ENCODE assay signal across 12 cellular contexts in the genomic region with DNA sequence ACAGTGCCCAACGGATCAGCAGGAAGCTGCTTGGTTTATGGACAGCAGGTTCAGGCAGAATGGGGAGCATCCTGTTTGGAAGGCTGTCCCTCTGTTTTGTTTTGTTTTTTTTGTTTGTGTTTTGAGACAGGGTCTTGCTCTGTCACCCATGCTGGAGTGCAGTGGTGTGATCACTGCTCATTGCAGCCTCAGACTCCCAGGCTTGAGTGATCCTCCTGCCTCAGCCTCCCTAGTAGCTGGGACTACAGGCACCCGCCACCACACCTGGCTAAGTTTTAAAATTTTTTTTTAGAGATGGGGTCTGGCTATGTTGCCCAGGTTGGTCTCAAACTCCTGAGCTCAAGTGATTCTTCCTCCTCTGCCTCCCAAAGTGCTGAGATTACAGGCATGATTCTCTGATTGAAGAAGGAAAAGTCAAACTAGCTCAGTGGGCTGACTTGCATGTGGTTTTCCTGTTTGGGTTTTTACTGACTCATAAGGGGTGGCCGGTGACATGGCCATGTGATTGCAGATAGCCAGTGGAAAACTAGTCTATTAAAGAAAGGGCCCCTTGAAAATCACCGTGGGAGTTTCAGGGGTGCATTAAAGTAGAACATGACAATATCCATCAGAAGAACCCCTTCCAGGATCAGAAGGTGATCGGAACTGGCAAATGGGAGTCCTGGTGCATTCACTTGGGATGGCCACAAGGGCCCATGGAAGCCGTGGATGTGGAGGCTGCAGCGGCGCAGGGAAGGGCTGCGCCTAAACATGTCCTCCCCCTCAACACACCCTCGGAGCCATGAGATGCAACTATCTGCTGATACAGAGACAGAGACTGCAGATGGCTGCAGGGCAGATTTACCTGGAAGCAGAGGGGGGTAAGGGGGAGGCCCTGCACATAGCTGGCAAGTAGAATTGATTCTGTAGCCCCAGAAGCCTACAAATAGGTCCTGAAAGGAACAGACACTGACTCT. TPM values are rescaled to one million over a fixed set of nuclear protein-coding genes. Genes with fewer than 3 reads are reported as not detected.
DNase-seq lines count a peak whose midpoint lies in the region; ATAC-seq, FAIRE-seq and TF ChIP-seq lines count a peak whose summit lies in the region.
"Had no signal": no experiment of that assay in that cellular context is flagged by ENCODE, and none has a peak within 500 bp of the region (broad histone marks: within the 10 kb centered on the region; RNA-seq: fewer than 3 reads in every experiment).

No MANE protein-coding gene starts in this region.

- TF ChIP-seq CTCF in AG10803 (conservative IDR thresholded peaks at IDR 0.05; ENCODE audit: low read length) = no peak

- ATAC-seq in GM21786 (IDR thresholded peaks at IDR 0.05; ENCODE audit: unreplicated experiment) (no peak), GM18907 (IDR thresholded peaks at IDR 0.05; ENCODE audit: unreplicated experiment) (no peak)

- H3K4me3 ChIP-seq in AG10803 (ENCODE audit: low read length) = no peak overlapping the region

- DNase-seq in AG10803 (ENCODE audit: low read depth) = peak; percentile 5
- DNase-seq in GM19239 (ENCODE audit: insufficient read length, low spot score) = no peak
- peak; percentile 57 for DNase-seq in NOMO-1 treated with DMSO at 0.1 percent for 48 hours (lab: John Stamatoyannopoulos, UW; ENCODE audit: unreplicated experiment)
- DNase-seq in foreskin melanocyte = peak; percentile 11
- no peak for DNase-seq in stimulated activated CD8-positive, alpha-beta memory T cell treated with anti-CD3 and anti-CD28 coated beads, Interleukin-4, amount 100 ng/mL, for 48 hours
- no peak for DNase-seq in HT-29 (ENCODE audit: low spot score)
- DNase-seq: amygdala; NCI-H345; stimulated activated CD4-positive, alpha-beta T cell treated with anti-CD3 and anti-CD28 coated beads, Interleukin-4, amount 100 ng/mL, for 4 hours had no signal

- FAIRE-seq in GM19239 (lab: Jason Lieb, UNC) = peak; percentile 11

RNA-seq across cellular contexts. Expression of gene AQP12B, which starts 26.5 kb away (rescaled TPM):
- not detected in 2 replicates for total RNA-seq in HT-29 (2014; rRNA removed; shearing (Covaris generic))
- total RNA-seq: myocyte had no signal

RNA-seq across cellular contexts. Expression of gene GPR35, which starts 30.9 kb away (rescaled TPM):
- total RNA-seq in HT-29 (2014; rRNA removed; shearing (Covaris generic)) = 176 and 180 TPM in 2 replicates

RNA-seq across cellular contexts. Expression of gene AQP12A, which starts 35.5 kb away (rescaled TPM):
- total RNA-seq in HT-29 (2014; rRNA removed; shearing (Covaris generic)) = not detected in 2 replicates
- total RNA-seq: myocyte had no signal

Comparison
In these comparisons a context has a peak if more than half of its experiments do, and no peak if none do; other contexts are left out.
1. DNase-seq: peak in AG10803 (single experiment), NOMO-1 treated with DMSO at 0.1 percent for 48 hours (single experiment) and foreskin melanocyte (single experiment); none in GM19239 (single experiment), stimulated activated CD8-positive, alpha-beta memory T cell treated with anti-CD3 and anti-CD28 coated beads, Interleukin-4, amount 100 ng/mL, for 48 hours (single experiment) and HT-29 (single experiment).